8 cellular contexts compared by ENCODE assay signal in the genomic region with DNA sequence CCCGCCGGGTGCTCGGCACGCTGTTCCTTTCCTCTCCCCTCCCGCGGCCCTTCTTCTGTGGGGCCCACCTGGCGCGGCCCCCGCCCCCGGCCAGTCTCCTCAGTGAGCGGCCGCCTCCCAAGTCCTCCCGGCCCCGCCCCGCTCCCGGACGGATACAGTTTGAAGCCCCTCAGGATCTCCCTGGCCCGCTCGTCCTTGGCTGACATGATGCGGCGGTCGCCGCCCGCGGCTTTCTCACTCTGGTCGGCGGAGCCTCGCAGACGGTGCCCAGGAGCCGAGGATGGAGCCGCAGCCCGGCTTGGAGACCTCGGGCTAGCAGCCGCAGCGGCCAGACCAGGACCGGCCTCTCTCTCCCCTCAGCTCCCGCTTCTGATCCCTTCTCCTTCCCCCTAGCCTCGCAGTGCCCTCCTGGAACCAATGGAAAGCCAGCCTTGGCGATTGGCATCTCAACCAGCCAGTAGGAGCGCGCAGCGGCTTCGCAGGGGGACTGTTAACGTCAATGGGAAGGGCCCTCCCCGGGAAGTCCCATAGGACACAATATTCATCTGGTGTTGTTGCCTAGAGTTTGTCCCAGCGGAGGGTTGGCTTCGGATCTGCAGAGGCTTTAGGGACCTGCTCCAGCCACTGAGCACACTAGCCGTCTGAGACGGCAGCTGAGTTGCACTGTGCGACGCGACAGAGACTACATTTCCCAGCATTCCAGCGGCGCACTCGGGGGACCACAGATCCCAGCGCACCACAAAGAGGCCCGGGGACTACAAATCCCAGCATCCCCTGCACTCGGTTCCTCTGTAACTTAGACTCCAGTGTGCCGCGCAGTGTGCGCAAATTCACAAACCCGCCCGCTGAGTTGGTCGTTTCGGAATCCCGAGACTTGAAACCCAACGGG. TPM values are rescaled to one million over a fixed set of nuclear protein-coding genes. Genes with fewer than 3 reads are reported as not detected.
DNase-seq lines count a peak whose midpoint lies in the region; ATAC-seq and TF ChIP-seq lines count a peak whose summit lies in the region.

A gene (minus strand): TSS at position 374 of the 889 bp plus-strand sequence. CDS start 168 bp downstream, at position 206.

- peaks cover 2% of the 10 kb centered on the region for H3K36me3 Mint-ChIP-seq in activated naive CD8-positive, alpha-beta T cell

- H3K27me3 Mint-ChIP-seq in activated naive CD8-positive, alpha-beta T cell = no peaks in the 10 kb centered on the region

- peak within 1 kb of the TSS; percentile 95 for H3K27ac Mint-ChIP-seq in activated naive CD8-positive, alpha-beta T cell

- no peaks in the 10 kb centered on the region for H3K9me3 Mint-ChIP-seq in activated naive CD8-positive, alpha-beta T cell (ENCODE audit: low read depth)

- no peak for TF ChIP-seq CTCF in GM10248 (IDR thresholded peaks at IDR 0.05; ENCODE audit: control extremely low read depth, extremely low read depth, low read depth, missing control alignments)

- peaks cover 53% of the 10 kb centered on the region for H3K4me1 Mint-ChIP-seq in activated naive CD8-positive, alpha-beta T cell (ENCODE audit: low read depth)

- POLR2A ChIA-PET in GM10248 (lab: Yijun Ruan, JAX) = interaction anchor here (0.6 kb wide), 1 partner anchor 10 kb away, joined by 3 read pairs; no protein-coding TSS in a partner anchor

- DNase-seq in GM10248 (ENCODE audit: extremely low spot score) (peak; percentile 99), NCI-H1105 (lab: John Stamatoyannopoulos, UW) (peak; percentile 80), SKM-1 treated with dmso at 0.1 percent for 144 hours (lab: John Stamatoyannopoulos, UW; ENCODE audit: unreplicated experiment) (peak; percentile 94), glomerular endothelial cell (ENCODE audit: extremely low read depth, low read depth, low spot score) (peak; percentile 93), occipital lobe (lab: John Stamatoyannopoulos, UW) (peak; percentile 97)

- peak; percentile 88 for ATAC-seq in HG02623 (IDR thresholded peaks at IDR 0.05; ENCODE audit: unreplicated experiment)

- H3K27ac ChIP-seq in temporal lobe (ENCODE audit: low read depth, low read length) = peak within 1 kb of the TSS; percentile 85

- CTCF ChIA-PET in GM10248 (lab: Yijun Ruan, JAX) = interaction anchor here (0.7 to 0.9 kb wide), 2 partner anchors 104 to 264 kb away, joined by 3 read pairs; no protein-coding TSS in a partner anchor

- H3K4me3 Mint-ChIP-seq in activated naive CD8-positive, alpha-beta T cell = peak within 1 kb of the TSS; percentile 97

RNA-seq across cellular contexts. Expression of the gene that starts here (rescaled TPM):
- 29.5 and 32.6 TPM in 2 replicates for total RNA-seq in glomerular endothelial cell
- 25.4 TPM for total RNA-seq in occipital lobe
- 24.6 TPM for total RNA-seq in temporal lobe

Comparison
In these comparisons a context has a peak if more than half of its experiments do, and no peak if none do; other contexts are left out.
1. Peak in every context shown above with its lines: DNase-seq, ATAC-seq and H3K27ac ChIP-seq.